Comparison of ENCODE assay signal across 17 cellular contexts in genomic region chr15:91525746-91526145, GRCh38.
DNase-seq lines count a peak whose midpoint lies in the region; ATAC-seq and TF ChIP-seq lines count a peak whose summit lies in the region.
"Had no signal": no experiment of that assay in that cellular context is flagged by ENCODE, and none has a peak within 500 bp of the region (broad histone marks: within the 10 kb centered on the region; RNA-seq: fewer than 3 reads in every experiment).

No MANE protein-coding gene starts in this region.

- peak overlapping the region; percentile 68 for H3K27ac Mint-ChIP-seq in activated naive CD8-positive, alpha-beta T cell treated with anti-CD3 and anti-CD28 coated beads for 36 hours
- H3K27ac Mint-ChIP-seq in activated naive CD8-positive, alpha-beta T cell treated with anti-CD3 and anti-CD28 coated beads, Interleukin-2, amount 50 U/mL, for 24 hours = no peak overlapping the region
- H3K27ac Mint-ChIP-seq: CD4-positive, CD25-positive, alpha-beta regulatory T cell; H9 had no signal

- no peak for TF ChIP-seq EP300 in esophagus muscularis mucosa (IDR thresholded peaks at IDR 0.05)

- H3K4me1 Mint-ChIP-seq in activated naive CD8-positive, alpha-beta T cell treated with anti-CD3 and anti-CD28 coated beads for 36 hours = peaks cover 30% of the 10 kb centered on the region
- peaks cover 29% of the 10 kb centered on the region for H3K4me1 Mint-ChIP-seq in activated naive CD8-positive, alpha-beta T cell treated with anti-CD3 and anti-CD28 coated beads, Interleukin-2, amount 50 U/mL, for 24 hours

- WGBS in esophagus muscularis mucosa = 88% methylated on average over 3 of the region's 3 CpGs

- no peaks in the 10 kb centered on the region for H3K9me3 Mint-ChIP-seq in activated naive CD8-positive, alpha-beta T cell treated with anti-CD3 and anti-CD28 coated beads for 36 hours
- no peaks in the 10 kb centered on the region for H3K9me3 Mint-ChIP-seq in activated naive CD8-positive, alpha-beta T cell treated with anti-CD3 and anti-CD28 coated beads, Interleukin-2, amount 50 U/mL, for 24 hours

- no peak overlapping the region for H3K27ac ChIP-seq in esophagus muscularis mucosa (replicated peaks in 1 of 4)
- peak overlapping the region; percentile 49 for H3K27ac ChIP-seq in left ventricle myocardium inferior (replicated peaks)
- H3K27ac ChIP-seq: 22Rv1; BLaER1 treated with 17β-estradiol and CSF1 and Interleukin-3, amounts not matched to agents 10 nM and 100 nM had no signal

- DNase-seq in activated naive CD8-positive, alpha-beta T cell treated with anti-CD3 and anti-CD28 coated beads for 36 hours = no peak
- no peak for DNase-seq in activated naive CD8-positive, alpha-beta T cell treated with anti-CD3 and anti-CD28 coated beads, Interleukin-2, amount 50 U/mL, for 24 hours
- peak; percentile 64 for DNase-seq in esophagus muscularis mucosa (ENCODE audit: extremely low spot score)
- no peak for DNase-seq in left ventricle myocardium inferior
- no peak for DNase-seq in stimulated activated CD4-positive, alpha-beta T cell treated with anti-CD3 and anti-CD28 coated beads, Interleukin-4, amount 100 ng/mL, for 4 hours
- DNase-seq in DMS114 treated with DMSO at 0.1 percent for 48 hours (lab: John Stamatoyannopoulos, UW; ENCODE audit: unreplicated experiment) = no peak
- no peak for DNase-seq in NAMALWA (ENCODE audit: low spot score)
- DNase-seq: CD4-positive, CD25-positive, alpha-beta regulatory T cell; DMS 273 treated with DMSO at 0.1 percent for 48 hours; DMS79; EL; GDM1; GOT3; H9 had no signal

- H3K27me3 Mint-ChIP-seq in activated naive CD8-positive, alpha-beta T cell treated with anti-CD3 and anti-CD28 coated beads for 36 hours = peaks cover 5% of the 10 kb centered on the region
- peaks cover 4% of the 10 kb centered on the region for H3K27me3 Mint-ChIP-seq in activated naive CD8-positive, alpha-beta T cell treated with anti-CD3 and anti-CD28 coated beads, Interleukin-2, amount 50 U/mL, for 24 hours

- ATAC-seq in activated naive CD8-positive, alpha-beta T cell treated with anti-CD3 and anti-CD28 coated beads, Interleukin-2, amount 50 U/mL, for 24 hours = no peak
- ATAC-seq: HepG2 had no signal

- no peak for TF ChIP-seq POLR2A in esophagus muscularis mucosa (IDR thresholded peaks at IDR 0.05; ENCODE audit: low read depth)

- intact Hi-C loops in esophagus muscularis mucosa (cut with DNase I) (no loop called here), left ventricle myocardium inferior (cut with micrococcal nuclease) (no loop called here)

- H3K4me3 ChIP-seq in esophagus muscularis mucosa = no peak overlapping the region
- H3K4me3 ChIP-seq in left ventricle myocardium inferior = no peak overlapping the region
- H3K4me3 ChIP-seq: BLaER1 treated with 17β-estradiol and CSF1 and Interleukin-3, amounts not matched to agents 10 nM and 100 nM had no signal

- no peaks in the 10 kb centered on the region for H3K36me3 Mint-ChIP-seq in activated naive CD8-positive, alpha-beta T cell treated with anti-CD3 and anti-CD28 coated beads for 36 hours
- H3K36me3 Mint-ChIP-seq in activated naive CD8-positive, alpha-beta T cell treated with anti-CD3 and anti-CD28 coated beads, Interleukin-2, amount 50 U/mL, for 24 hours (ENCODE audit: low read depth) = no peaks in the 10 kb centered on the region
- H3K36me3 Mint-ChIP-seq: CD4-positive, CD25-positive, alpha-beta regulatory T cell had no signal

- H3K4me3 Mint-ChIP-seq in activated naive CD8-positive, alpha-beta T cell treated with anti-CD3 and anti-CD28 coated beads for 36 hours = no peak overlapping the region
- no peak overlapping the region for H3K4me3 Mint-ChIP-seq in activated naive CD8-positive, alpha-beta T cell treated with anti-CD3 and anti-CD28 coated beads, Interleukin-2, amount 50 U/mL, for 24 hours
- H3K4me3 Mint-ChIP-seq: CD4-positive, CD25-positive, alpha-beta regulatory T cell; H9 had no signal

- H3K36me3 ChIP-seq in esophagus muscularis mucosa (no peaks in the 10 kb centered on the region), left ventricle myocardium inferior (no peaks in the 10 kb centered on the region)
- H3K36me3 ChIP-seq: BLaER1 treated with 17β-estradiol and CSF1 and Interleukin-3, amounts not matched to agents 10 nM and 100 nM had no signal

- H3K4me1 ChIP-seq in esophagus muscularis mucosa (peaks cover 0 to 7% (median 6%) of the 10 kb centered on the region in 4 donors), left ventricle myocardium inferior (peaks cover 7% of the 10 kb centered on the region)
- H3K4me1 ChIP-seq: BLaER1 treated with 17β-estradiol and CSF1 and Interleukin-3, amounts not matched to agents 10 nM and 100 nM had no signal

- H3K9me3 ChIP-seq in esophagus muscularis mucosa (no peaks in the 10 kb centered on the region), left ventricle myocardium inferior (replicated peaks) (peaks cover 5% of the 10 kb centered on the region)
- H3K9me3 ChIP-seq: BLaER1 treated with 17β-estradiol and CSF1 and Interleukin-3, amounts not matched to agents 10 nM and 100 nM had no signal

- TF ChIP-seq CTCF in esophagus muscularis mucosa (IDR thresholded peaks at IDR 0.05) (no peak), left ventricle myocardium inferior (IDR thresholded peaks at IDR 0.05; ENCODE audit: borderline replicate concordance) (no peak)

- H3K27me3 ChIP-seq in esophagus muscularis mucosa (peaks cover 0 to 4% (median 0%) of the 10 kb centered on the region in 4 donors), left ventricle myocardium inferior (ENCODE audit: low read depth) (peaks cover 3% of the 10 kb centered on the region)
- H3K27me3 ChIP-seq: BLaER1 treated with 17β-estradiol and CSF1 and Interleukin-3, amounts not matched to agents 10 nM and 100 nM had no signal
